1 cellular context compared by ENCODE assay signal in the genomic region with DNA sequence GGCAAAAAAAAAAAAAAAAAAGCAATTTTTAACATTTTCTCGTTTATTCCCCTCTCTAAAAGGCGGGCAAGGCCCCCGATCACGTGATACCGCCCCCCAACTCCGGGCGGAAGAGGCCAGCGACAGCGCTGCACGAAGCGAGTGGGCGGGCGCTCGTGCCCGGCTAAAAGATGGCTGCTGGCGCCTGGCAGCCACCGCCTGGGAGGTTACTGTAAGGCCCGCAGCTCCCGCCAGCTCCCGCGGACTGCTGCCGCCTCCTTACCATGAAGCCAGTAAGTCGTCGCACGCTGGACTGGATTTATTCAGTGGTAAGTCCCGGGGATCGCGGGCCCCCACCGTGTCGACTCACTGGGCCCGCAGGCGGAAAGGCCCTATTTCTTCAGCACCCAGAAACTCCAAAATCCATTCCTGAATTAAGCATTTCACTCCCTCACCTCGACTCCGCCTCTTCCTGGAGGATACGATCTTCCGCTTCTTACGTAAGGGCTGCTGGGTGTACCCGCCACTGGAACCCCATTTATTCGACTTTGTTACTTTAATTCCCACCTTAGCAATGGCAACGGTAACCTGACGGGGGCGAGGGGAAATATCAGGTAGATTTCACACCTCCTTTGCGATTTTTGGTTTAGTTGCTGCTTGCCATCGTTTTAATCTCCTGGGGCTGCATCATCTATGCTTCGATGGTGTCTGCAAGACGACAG.
TF ChIP-seq lines count a peak whose summit lies in the region.

A gene with protein sequence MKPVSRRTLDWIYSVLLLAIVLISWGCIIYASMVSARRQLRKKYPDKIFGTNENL (plus strand): TSS at position 156 of the 701 bp plus-strand sequence. CDS start 108 bp downstream, at position 264.
A gene (minus strand): TSS at position 415 of the 701 bp plus-strand sequence. CDS start 150 bp downstream, at position 265.

TF ChIP-seq in HepG2, 621 proteins besides CTCF, POLR2A, EP300 and RAD21 (continued from another document and continues in another):
- TF ChIP-seq ZNF547 (CRISPR knock-in tag; IDR thresholded peaks at IDR 0.05) (peak; percentile 66), KLF11 (CRISPR knock-in tag; IDR thresholded peaks at IDR 0.05) (no peak), CREB1 (IDR thresholded peaks at IDR 0.05) (no peak), CREB1 (CRISPR knock-in tag; IDR thresholded peaks at IDR 0.05) (peak; percentile 79), ZFP90 (CRISPR knock-in tag; IDR thresholded peaks at IDR 0.05; ENCODE audit: borderline replicate concordance) (no peak), JUNB (CRISPR knock-in tag; IDR thresholded peaks at IDR 0.05; ENCODE audit: borderline replicate concordance) (no peak), ZNF562 (CRISPR knock-in tag; IDR thresholded peaks at IDR 0.05; ENCODE audit: borderline replicate concordance) (no peak), ZKSCAN1 (IDR thresholded peaks at IDR 0.05; ENCODE audit: low read length) (no peak), CEBPB (IDR thresholded peaks at IDR 0.05; ENCODE audit: borderline replicate concordance, low read depth, low read length) (peak; percentile 45; the same call in 1 of the 2 replicates), MZF1 (CRISPR knock-in tag; IDR thresholded peaks at IDR 0.05; ENCODE audit: borderline replicate concordance) (0 out of 2 replicates have a peak, but pooled peaks have one; percentile 44), KDM3A (CRISPR knock-in tag; IDR thresholded peaks at IDR 0.05; ENCODE audit: low read depth) (no peak), NFATC3 (CRISPR knock-in tag; IDR thresholded peaks at IDR 0.05) (no peak), RFX3 (CRISPR knock-in tag; IDR thresholded peaks at IDR 0.05) (no peak), ELF3 (CRISPR knock-in tag; IDR thresholded peaks at IDR 0.05) (peak; percentile 65), ZMYM3 (CRISPR knock-in tag; IDR thresholded peaks at IDR 0.05) (no peak), CBX5 (CRISPR knock-in tag; IDR thresholded peaks at IDR 0.05; ENCODE audit: borderline replicate concordance) (peak; percentile 85; the same call in 1 of the 2 replicates), FOXA3 (CRISPR knock-in tag; IDR thresholded peaks at IDR 0.05) (peak; percentile 46; the same call in 1 of the 2 replicates), MAFK (conservative IDR thresholded peaks at IDR 0.05 in 1 of 2, IDR thresholded peaks at IDR 0.05 in 1 of 2; ENCODE audit: low read length in 2 of 2) (no peak), SIX1 (CRISPR knock-in tag; IDR thresholded peaks at IDR 0.05; ENCODE audit: borderline replicate concordance) (no peak), SMC3 (IDR thresholded peaks at IDR 0.05; ENCODE audit: low read length) (no peak), ZNF670 (CRISPR knock-in tag; IDR thresholded peaks at IDR 0.05; ENCODE audit: borderline replicate concordance) (peak; percentile 80; the same call in 1 of the 2 replicates), AKAP8 (CRISPR knock-in tag; IDR thresholded peaks at IDR 0.05) (no peak; the same call in 1 of the 2 replicates), ZBTB38 (CRISPR knock-in tag; IDR thresholded peaks at IDR 0.05) (peak; percentile 80; the same call in 1 of the 2 replicates), ZSCAN21 (CRISPR knock-in tag; IDR thresholded peaks at IDR 0.05; ENCODE audit: borderline replicate concordance) (no peak), ZNF274 (CRISPR knock-in tag; IDR thresholded peaks at IDR 0.05) (peak; percentile 65; the same call in 1 of the 2 replicates), ARNT (IDR thresholded peaks at IDR 0.05) (no peak), DNMT1 (CRISPR knock-in tag; IDR thresholded peaks at IDR 0.05) (no peak), RNF2 (conservative IDR thresholded peaks at IDR 0.05; ENCODE audit: low read depth) (no peak), SATB2 (CRISPR knock-in tag; IDR thresholded peaks at IDR 0.05) (no peak), ZNF431 (CRISPR knock-in tag; IDR thresholded peaks at IDR 0.05; ENCODE audit: borderline replicate concordance, low read depth) (peak; percentile 23; the same call in 1 of the 2 replicates), KLF16 (CRISPR knock-in tag; IDR thresholded peaks at IDR 0.05) (peak in 1 of 2 experiments; percentile 69; a peak in 1 of 4 replicates), SRY (CRISPR knock-in tag; IDR thresholded peaks at IDR 0.05) (peak; percentile 96), ZNF124 (CRISPR knock-in tag; IDR thresholded peaks at IDR 0.05) (no peak), PAF1 (CRISPR knock-in tag; IDR thresholded peaks at IDR 0.05) (no peak), ZNF441 (CRISPR knock-in tag; IDR thresholded peaks at IDR 0.05; ENCODE audit: borderline replicate concordance) (peak; percentile 69; the same call in 1 of the 2 replicates), FIP1L1 (IDR thresholded peaks at IDR 0.05; ENCODE audit: borderline replicate concordance, insufficient read depth, low read depth, low read length) (no peak), ZNF775 (CRISPR knock-in tag; IDR thresholded peaks at IDR 0.05; ENCODE audit: borderline replicate concordance) (peak; percentile 67; the same call in 1 of the 2 replicates), ZFP82 (CRISPR knock-in tag; IDR thresholded peaks at IDR 0.05; ENCODE audit: borderline replicate concordance) (peak; percentile 91; the same call in 1 of the 2 replicates), ZNF446 (CRISPR knock-in tag; IDR thresholded peaks at IDR 0.05) (no peak)
- TF ChIP-seq, protein P1, sequence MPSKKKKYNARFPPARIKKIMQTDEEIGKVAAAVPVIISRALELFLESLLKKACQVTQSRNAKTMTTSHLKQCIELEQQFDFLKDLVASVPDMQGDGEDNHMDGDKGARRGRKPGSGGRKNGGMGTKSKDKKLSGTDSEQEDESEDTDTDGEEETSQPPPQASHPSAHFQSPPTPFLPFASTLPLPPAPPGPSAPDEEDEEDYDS (CRISPR knock-in tag; IDR thresholded peaks at IDR 0.05) = peak; percentile 55
- TF ChIP-seq, protein P2, sequence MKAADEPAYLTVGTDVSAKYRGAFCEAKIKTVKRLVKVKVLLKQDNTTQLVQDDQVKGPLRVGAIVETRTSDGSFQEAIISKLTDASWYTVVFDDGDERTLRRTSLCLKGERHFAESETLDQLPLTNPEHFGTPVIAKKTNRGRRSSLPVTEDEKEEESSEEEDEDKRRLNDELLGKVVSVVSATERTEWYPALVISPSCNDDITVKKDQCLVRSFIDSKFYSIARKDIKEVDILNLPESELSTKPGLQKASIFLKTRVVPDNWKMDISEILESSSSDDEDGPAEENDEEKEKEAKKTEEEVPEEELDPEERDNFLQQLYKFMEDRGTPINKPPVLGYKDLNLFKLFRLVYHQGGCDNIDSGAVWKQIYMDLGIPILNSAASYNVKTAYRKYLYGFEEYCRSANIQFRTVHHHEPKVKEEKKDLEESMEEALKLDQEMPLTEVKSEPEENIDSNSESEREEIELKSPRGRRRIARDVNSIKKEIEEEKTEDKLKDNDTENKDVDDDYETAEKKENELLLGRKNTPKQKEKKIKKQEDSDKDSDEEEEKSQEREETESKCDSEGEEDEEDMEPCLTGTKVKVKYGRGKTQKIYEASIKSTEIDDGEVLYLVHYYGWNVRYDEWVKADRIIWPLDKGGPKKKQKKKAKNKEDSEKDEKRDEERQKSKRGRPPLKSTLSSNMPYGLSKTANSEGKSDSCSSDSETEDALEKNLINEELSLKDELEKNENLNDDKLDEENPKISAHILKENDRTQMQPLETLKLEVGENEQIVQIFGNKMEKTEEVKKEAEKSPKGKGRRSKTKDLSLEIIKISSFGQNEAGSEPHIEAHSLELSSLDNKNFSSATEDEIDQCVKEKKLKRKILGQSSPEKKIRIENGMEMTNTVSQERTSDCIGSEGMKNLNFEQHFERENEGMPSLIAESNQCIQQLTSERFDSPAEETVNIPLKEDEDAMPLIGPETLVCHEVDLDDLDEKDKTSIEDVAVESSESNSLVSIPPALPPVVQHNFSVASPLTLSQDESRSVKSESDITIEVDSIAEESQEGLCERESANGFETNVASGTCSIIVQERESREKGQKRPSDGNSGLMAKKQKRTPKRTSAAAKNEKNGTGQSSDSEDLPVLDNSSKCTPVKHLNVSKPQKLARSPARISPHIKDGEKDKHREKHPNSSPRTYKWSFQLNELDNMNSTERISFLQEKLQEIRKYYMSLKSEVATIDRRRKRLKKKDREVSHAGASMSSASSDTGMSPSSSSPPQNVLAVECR (CRISPR knock-in tag; IDR thresholded peaks at IDR 0.05; ENCODE audit: borderline replicate concordance) = peak; percentile 76; the same call in 1 of the 2 replicates
- TF ChIP-seq, protein P3, sequence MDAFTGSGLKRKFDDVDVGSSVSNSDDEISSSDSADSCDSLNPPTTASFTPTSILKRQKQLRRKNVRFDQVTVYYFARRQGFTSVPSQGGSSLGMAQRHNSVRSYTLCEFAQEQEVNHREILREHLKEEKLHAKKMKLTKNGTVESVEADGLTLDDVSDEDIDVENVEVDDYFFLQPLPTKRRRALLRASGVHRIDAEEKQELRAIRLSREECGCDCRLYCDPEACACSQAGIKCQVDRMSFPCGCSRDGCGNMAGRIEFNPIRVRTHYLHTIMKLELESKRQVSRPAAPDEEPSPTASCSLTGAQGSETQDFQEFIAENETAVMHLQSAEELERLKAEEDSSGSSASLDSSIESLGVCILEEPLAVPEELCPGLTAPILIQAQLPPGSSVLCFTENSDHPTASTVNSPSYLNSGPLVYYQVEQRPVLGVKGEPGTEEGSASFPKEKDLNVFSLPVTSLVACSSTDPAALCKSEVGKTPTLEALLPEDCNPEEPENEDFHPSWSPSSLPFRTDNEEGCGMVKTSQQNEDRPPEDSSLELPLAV (CRISPR knock-in tag; conservative IDR thresholded peaks at IDR 0.05; ENCODE audit: low read depth) = no peak
- TF ChIP-seq, protein P4, sequence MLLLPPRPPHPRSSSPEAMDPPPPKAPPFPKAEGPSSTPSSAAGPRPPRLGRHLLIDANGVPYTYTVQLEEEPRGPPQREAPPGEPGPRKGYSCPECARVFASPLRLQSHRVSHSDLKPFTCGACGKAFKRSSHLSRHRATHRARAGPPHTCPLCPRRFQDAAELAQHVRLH (CRISPR knock-in tag; IDR thresholded peaks at IDR 0.05; ENCODE audit: borderline replicate concordance, low read depth) = peak; percentile 86; the same call in 1 of the 2 replicates
- TF ChIP-seq, protein P5, sequence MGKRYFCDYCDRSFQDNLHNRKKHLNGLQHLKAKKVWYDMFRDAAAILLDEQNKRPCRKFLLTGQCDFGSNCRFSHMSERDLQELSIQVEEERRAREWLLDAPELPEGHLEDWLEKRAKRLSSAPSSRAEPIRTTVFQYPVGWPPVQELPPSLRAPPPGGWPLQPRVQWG (CRISPR knock-in tag; IDR thresholded peaks at IDR 0.05; ENCODE audit: borderline replicate concordance, low read depth) = no peak
- TF ChIP-seq, protein P6, sequence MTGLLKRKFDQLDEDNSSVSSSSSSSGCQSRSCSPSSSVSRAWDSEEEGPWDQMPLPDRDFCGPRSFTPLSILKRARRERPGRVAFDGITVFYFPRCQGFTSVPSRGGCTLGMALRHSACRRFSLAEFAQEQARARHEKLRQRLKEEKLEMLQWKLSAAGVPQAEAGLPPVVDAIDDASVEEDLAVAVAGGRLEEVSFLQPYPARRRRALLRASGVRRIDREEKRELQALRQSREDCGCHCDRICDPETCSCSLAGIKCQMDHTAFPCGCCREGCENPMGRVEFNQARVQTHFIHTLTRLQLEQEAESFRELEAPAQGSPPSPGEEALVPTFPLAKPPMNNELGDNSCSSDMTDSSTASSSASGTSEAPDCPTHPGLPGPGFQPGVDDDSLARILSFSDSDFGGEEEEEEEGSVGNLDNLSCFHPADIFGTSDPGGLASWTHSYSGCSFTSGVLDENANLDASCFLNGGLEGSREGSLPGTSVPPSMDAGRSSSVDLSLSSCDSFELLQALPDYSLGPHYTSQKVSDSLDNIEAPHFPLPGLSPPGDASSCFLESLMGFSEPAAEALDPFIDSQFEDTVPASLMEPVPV (CRISPR knock-in tag; IDR thresholded peaks at IDR 0.05) = peak; percentile 90
- TF ChIP-seq, protein P7, sequence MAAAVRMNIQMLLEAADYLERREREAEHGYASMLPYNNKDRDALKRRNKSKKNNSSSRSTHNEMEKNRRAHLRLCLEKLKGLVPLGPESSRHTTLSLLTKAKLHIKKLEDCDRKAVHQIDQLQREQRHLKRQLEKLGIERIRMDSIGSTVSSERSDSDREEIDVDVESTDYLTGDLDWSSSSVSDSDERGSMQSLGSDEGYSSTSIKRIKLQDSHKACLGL (CRISPR knock-in tag; IDR thresholded peaks at IDR 0.05) = no peak; the same call in 1 of the 2 replicates
- TF ChIP-seq, protein P8, sequence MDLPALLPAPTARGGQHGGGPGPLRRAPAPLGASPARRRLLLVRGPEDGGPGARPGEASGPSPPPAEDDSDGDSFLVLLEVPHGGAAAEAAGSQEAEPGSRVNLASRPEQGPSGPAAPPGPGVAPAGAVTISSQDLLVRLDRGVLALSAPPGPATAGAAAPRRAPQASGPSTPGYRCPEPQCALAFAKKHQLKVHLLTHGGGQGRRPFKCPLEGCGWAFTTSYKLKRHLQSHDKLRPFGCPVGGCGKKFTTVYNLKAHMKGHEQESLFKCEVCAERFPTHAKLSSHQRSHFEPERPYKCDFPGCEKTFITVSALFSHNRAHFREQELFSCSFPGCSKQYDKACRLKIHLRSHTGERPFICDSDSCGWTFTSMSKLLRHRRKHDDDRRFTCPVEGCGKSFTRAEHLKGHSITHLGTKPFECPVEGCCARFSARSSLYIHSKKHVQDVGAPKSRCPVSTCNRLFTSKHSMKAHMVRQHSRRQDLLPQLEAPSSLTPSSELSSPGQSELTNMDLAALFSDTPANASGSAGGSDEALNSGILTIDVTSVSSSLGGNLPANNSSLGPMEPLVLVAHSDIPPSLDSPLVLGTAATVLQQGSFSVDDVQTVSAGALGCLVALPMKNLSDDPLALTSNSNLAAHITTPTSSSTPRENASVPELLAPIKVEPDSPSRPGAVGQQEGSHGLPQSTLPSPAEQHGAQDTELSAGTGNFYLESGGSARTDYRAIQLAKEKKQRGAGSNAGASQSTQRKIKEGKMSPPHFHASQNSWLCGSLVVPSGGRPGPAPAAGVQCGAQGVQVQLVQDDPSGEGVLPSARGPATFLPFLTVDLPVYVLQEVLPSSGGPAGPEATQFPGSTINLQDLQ (CRISPR knock-in tag; IDR thresholded peaks at IDR 0.05) = no peak
- TF ChIP-seq, protein P9, sequence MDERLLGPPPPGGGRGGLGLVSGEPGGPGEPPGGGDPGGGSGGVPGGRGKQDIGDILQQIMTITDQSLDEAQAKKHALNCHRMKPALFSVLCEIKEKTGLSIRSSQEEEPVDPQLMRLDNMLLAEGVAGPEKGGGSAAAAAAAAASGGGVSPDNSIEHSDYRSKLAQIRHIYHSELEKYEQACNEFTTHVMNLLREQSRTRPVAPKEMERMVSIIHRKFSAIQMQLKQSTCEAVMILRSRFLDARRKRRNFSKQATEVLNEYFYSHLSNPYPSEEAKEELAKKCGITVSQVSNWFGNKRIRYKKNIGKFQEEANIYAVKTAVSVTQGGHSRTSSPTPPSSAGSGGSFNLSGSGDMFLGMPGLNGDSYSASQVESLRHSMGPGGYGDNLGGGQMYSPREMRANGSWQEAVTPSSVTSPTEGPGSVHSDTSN (CRISPR knock-in tag; IDR thresholded peaks at IDR 0.05) = no peak
